8 cellular contexts compared by ENCODE assay signal in genomic region chr13:31909889-31910551, GRCh38.
DNase-seq lines count a peak whose midpoint lies in the region; ATAC-seq, FAIRE-seq and TF ChIP-seq lines count a peak whose summit lies in the region.

No MANE protein-coding gene starts in this region.

- no peak overlapping the region for H2BK5ac ChIP-seq in neuronal stem cell (ENCODE audit: low read length)

- H3K4me3 ChIP-seq in neuronal stem cell (ENCODE audit: low read length in 2 of 2), result no peak overlapping the region

- H2BK12ac ChIP-seq in neuronal stem cell (ENCODE audit: low read length), result no peak overlapping the region

- no peak for DNase-seq in D721Med (ENCODE audit: insufficient read length, low spot score)
- DNase-seq in NCI-H82 (lab: John Stamatoyannopoulos, UW), result peak; percentile 84
- DNase-seq in activated CD8-positive, alpha-beta memory T cell treated with anti-CD3 and anti-CD28 coated beads for 24 hours, result peak; percentile 60
- DNase-seq in fibroblast of peridontal ligament (ENCODE audit: extremely low read depth), result peak; percentile 85
- DNase-seq in neuronal stem cell (ENCODE audit: low spot score), result peak; percentile 60

- H4K8ac ChIP-seq in neuronal stem cell (ENCODE audit: low read depth, low read length), result no peak overlapping the region

- no peaks in the 10 kb centered on the region for H3K79me1 ChIP-seq in neuronal stem cell (ENCODE audit: low read depth, low read length)

- no peak overlapping the region for H3K9ac ChIP-seq in neuronal stem cell (ENCODE audit: low read depth, low read length, poor library complexity)

- no peak overlapping the region for H3K23ac ChIP-seq in neuronal stem cell (ENCODE audit: low read depth, low read length, poor library complexity)

- H4K91ac ChIP-seq in neuronal stem cell (ENCODE audit: low read depth, low read length, poor library complexity), result no peak overlapping the region

- no peak overlapping the region for H3K27ac ChIP-seq in neuronal stem cell (replicated peaks; ENCODE audit: low read length)

- no peak overlapping the region for H2AK5ac ChIP-seq in neuronal stem cell (ENCODE audit: low read depth, low read length)

- no peak overlapping the region for H3K4me2 ChIP-seq in neuronal stem cell (ENCODE audit: insufficient read depth, low read length, poor library complexity, severe bottlenecking)

- peak; percentile 55 for FAIRE-seq in D721Med (lab: Jason Lieb, UNC)

- no peak overlapping the region for H3K14ac ChIP-seq in neuronal stem cell (ENCODE audit: low read length)

- H3K4ac ChIP-seq in neuronal stem cell (ENCODE audit: low read length), result no peak overlapping the region

- TF ChIP-seq CTCF in D721Med (IDR thresholded peaks at IDR 0.05; ENCODE audit: insufficient read depth, missing control alignments), result peak; percentile 81

- H2BK120ac ChIP-seq in neuronal stem cell (ENCODE audit: low read depth, low read length), result no peak overlapping the region

- H3K4me1 ChIP-seq in neuronal stem cell (ENCODE audit: control insufficient read depth in 2 of 2, insufficient read depth in 1 of 2, low read depth in 1 of 2, low read length in 2 of 2), result peaks cover 0 to 9% of the 10 kb centered on the region in 2 donors

- peak; percentile 43 for ATAC-seq in HG02798 (IDR thresholded peaks at IDR 0.05; ENCODE audit: poor library complexity, unreplicated experiment)
- no peak for ATAC-seq in HG02571 (IDR thresholded peaks at IDR 0.05; ENCODE audit: unreplicated experiment)
- ATAC-seq in GM19328 (IDR thresholded peaks at IDR 0.05; ENCODE audit: unreplicated experiment), result no peak

- H2AFZ ChIP-seq in neuronal stem cell (ENCODE audit: low read length), result no peak overlapping the region

- H3K36me3 ChIP-seq in neuronal stem cell (replicated peaks in 1 of 2; ENCODE audit: control insufficient read depth in 2 of 2, insufficient read depth in 2 of 2, low read length in 2 of 2), result no peaks in the 10 kb centered on the region

- H3K9me3 ChIP-seq in neuronal stem cell (replicated peaks in 1 of 2; ENCODE audit: control insufficient read depth in 2 of 2, insufficient read depth in 1 of 2, low read depth in 1 of 2, low read length in 2 of 2), result peaks cover 0 to 2% of the 10 kb centered on the region in 2 donors

- H3K27me3 ChIP-seq in neuronal stem cell (ENCODE audit: control insufficient read depth in 3 of 3, insufficient read depth in 3 of 3, low read depth in 1 of 3, low read length in 3 of 3), result peaks cover 0 to 20% (median 0%) of the 10 kb centered on the region in 3 experiments

- no CpG with 5 or more reads among the region's 5 CpGs for WGBS in neuronal stem cell (ENCODE audit: extremely low coverage in 2 of 2, insufficient read length in 2 of 2, insufficient replicate concordance in 1 of 2), 2 donors

- no peak overlapping the region for H2BK15ac ChIP-seq in neuronal stem cell (ENCODE audit: low read length)

- no peak overlapping the region for H3K18ac ChIP-seq in neuronal stem cell (ENCODE audit: low read length)
